In genomic region chr12:53061404-53062010, GRCh38 we compare ENCODE assay signal across 8 cellular contexts. TPM values are rescaled to one million over a fixed set of nuclear protein-coding genes. Genes with fewer than 3 reads are reported as not detected.
DNase-seq lines count a peak whose midpoint lies in the region; ATAC-seq lines count a peak whose summit lies in the region.

No MANE protein-coding gene starts in this region.

- H3K4me3 ChIP-seq in esophagus (ENCODE audit: low read depth in 1 of 2, low read length in 2 of 2), result no peak overlapping the region

- no peaks in the 10 kb centered on the region for H3K9me3 Mint-ChIP-seq in stimulated activated naive B cell treated with anti-CD40 and anti-IgM and Interleukin-4, amounts not matched to agents 10 μg/mL and 1 μg/mL and 100 μg/mL, for 72 hours
- no peaks in the 10 kb centered on the region for H3K9me3 Mint-ChIP-seq in activated CD4-positive, alpha-beta T cell treated with anti-CD3 and anti-CD28 coated beads, Interleukin-2, amount 10 ng/mL, durations not matched to agents 24 days and 14 days

- ATAC-seq in stimulated activated naive B cell treated with anti-CD40 and anti-IgM and Interleukin-4, amounts not matched to agents 10 μg/mL and 1 μg/mL and 100 μg/mL, for 72 hours (replicated peaks), result no peak
- ATAC-seq in GM21737 (IDR thresholded peaks at IDR 0.05; ENCODE audit: unreplicated experiment) (no peak), GM19397 (IDR thresholded peaks at IDR 0.05; ENCODE audit: unreplicated experiment) (no peak), GM19023 (IDR thresholded peaks at IDR 0.05; ENCODE audit: unreplicated experiment) (no peak)

- H3K36me3 ChIP-seq in esophagus (ENCODE audit: control insufficient read depth in 2 of 2, insufficient read depth in 2 of 2, low read length in 1 of 2), result peaks cover 0 to 29% of the 10 kb centered on the region in 2 donors

- H3K27me3 ChIP-seq in esophagus (ENCODE audit: control insufficient read depth in 1 of 2, insufficient read depth in 2 of 2, low read length in 2 of 2), result no peaks in the 10 kb centered on the region

- H3K27ac Mint-ChIP-seq in stimulated activated naive B cell treated with anti-CD40 and anti-IgM and Interleukin-4, amounts not matched to agents 10 μg/mL and 1 μg/mL and 100 μg/mL, for 72 hours, result peak overlapping the region; percentile 16
- H3K27ac Mint-ChIP-seq in activated CD4-positive, alpha-beta T cell treated with anti-CD3 and anti-CD28 coated beads, Interleukin-2, amount 10 ng/mL, durations not matched to agents 24 days and 14 days, result no peak overlapping the region

- no peak overlapping the region for H3K4me3 Mint-ChIP-seq in stimulated activated naive B cell treated with anti-CD40 and anti-IgM and Interleukin-4, amounts not matched to agents 10 μg/mL and 1 μg/mL and 100 μg/mL, for 72 hours
- H3K4me3 Mint-ChIP-seq in activated CD4-positive, alpha-beta T cell treated with anti-CD3 and anti-CD28 coated beads, Interleukin-2, amount 10 ng/mL, durations not matched to agents 24 days and 14 days, result no peak overlapping the region

- H3K4me1 Mint-ChIP-seq in stimulated activated naive B cell treated with anti-CD40 and anti-IgM and Interleukin-4, amounts not matched to agents 10 μg/mL and 1 μg/mL and 100 μg/mL, for 72 hours, result peaks cover 5 to 8% of the 10 kb centered on the region in 2 donors
- H3K4me1 Mint-ChIP-seq in activated CD4-positive, alpha-beta T cell treated with anti-CD3 and anti-CD28 coated beads, Interleukin-2, amount 10 ng/mL, durations not matched to agents 24 days and 14 days, result peaks cover 8% of the 10 kb centered on the region

- H3K4me1 ChIP-seq in esophagus (ENCODE audit: control insufficient read depth in 2 of 2, insufficient read depth in 2 of 2, low read length in 1 of 2), result peaks cover 0 to 19% of the 10 kb centered on the region in 2 donors

- peaks cover 5 to 6% of the 10 kb centered on the region in 2 donors for H3K27me3 Mint-ChIP-seq in stimulated activated naive B cell treated with anti-CD40 and anti-IgM and Interleukin-4, amounts not matched to agents 10 μg/mL and 1 μg/mL and 100 μg/mL, for 72 hours
- no peaks in the 10 kb centered on the region for H3K27me3 Mint-ChIP-seq in activated CD4-positive, alpha-beta T cell treated with anti-CD3 and anti-CD28 coated beads, Interleukin-2, amount 10 ng/mL, durations not matched to agents 24 days and 14 days

- WGBS in esophagus, 2 donors, result 53 to 58% methylated on average over 5 of the region's 5 CpGs

- peak overlapping the region; percentile 5 to 8 for H3K27ac ChIP-seq in esophagus (ENCODE audit: low read depth in 2 of 2, low read length in 1 of 2)

- H3K9me3 ChIP-seq in esophagus (ENCODE audit: control insufficient read depth in 2 of 2, insufficient read depth in 1 of 2, low read depth in 1 of 2, low read length in 1 of 2), result no peaks in the 10 kb centered on the region

- DNase-seq in HT-29 (ENCODE audit: low spot score), result peak; percentile 98
- peak; percentile 92 for DNase-seq in NCI-H774 (lab: John Stamatoyannopoulos, UW)
- DNase-seq in stimulated activated naive B cell treated with anti-CD40 and anti-IgM and Interleukin-4, amounts not matched to agents 10 μg/mL and 1 μg/mL and 100 μg/mL, for 72 hours, result no peak
- no peak for DNase-seq in activated CD4-positive, alpha-beta T cell treated with anti-CD3 and anti-CD28 coated beads, Interleukin-2, amount 10 ng/mL, durations not matched to agents 24 days and 14 days

- intact Hi-C loops in activated CD4-positive, alpha-beta T cell treated with anti-CD3 and anti-CD28 coated beads, Interleukin-2, amount 10 ng/mL, durations not matched to agents 24 days and 14 days (cut with micrococcal nuclease), result no loop called here

- H3K36me3 Mint-ChIP-seq in stimulated activated naive B cell treated with anti-CD40 and anti-IgM and Interleukin-4, amounts not matched to agents 10 μg/mL and 1 μg/mL and 100 μg/mL, for 72 hours, result peaks cover 26 to 28% of the 10 kb centered on the region in 2 donors
- H3K36me3 Mint-ChIP-seq in activated CD4-positive, alpha-beta T cell treated with anti-CD3 and anti-CD28 coated beads, Interleukin-2, amount 10 ng/mL, durations not matched to agents 24 days and 14 days (ENCODE audit: low read depth), result peaks cover 19% of the 10 kb centered on the region

RNA-seq across cellular contexts. Expression of gene TNS2, which starts 11.6 kb away (rescaled TPM):
- total RNA-seq in HT-29 (2014; rRNA removed; shearing (Covaris generic)), result 57.7 and 71.9 TPM in 2 replicates
- 10 to 100 TPM; 32.9 to 48.6 TPM for polyA plus RNA-seq in esophagus
- total RNA-seq in activated CD4-positive, alpha-beta T cell treated with anti-CD3 and anti-CD28 coated beads, Interleukin-2, amount 10 ng/mL, durations not matched to agents 24 days and 14 days, result 1.8 and 2.3 TPM in 2 replicates

RNA-seq across cellular contexts. Expression of gene SPRYD3, which starts 17.7 kb away (rescaled TPM):
- total RNA-seq in HT-29 (2014; rRNA removed; shearing (Covaris generic)), result 27.4 and 29.0 TPM in 2 replicates
- polyA plus RNA-seq in esophagus, result 10 to 100 TPM; 16.1 to 24.1 TPM
- 35.6 TPM in 2 replicates for total RNA-seq in activated CD4-positive, alpha-beta T cell treated with anti-CD3 and anti-CD28 coated beads, Interleukin-2, amount 10 ng/mL, durations not matched to agents 24 days and 14 days

RNA-seq across cellular contexts. Expression of gene IGFBP6, which starts 36.0 kb away (rescaled TPM):
- total RNA-seq in HT-29 (2014; rRNA removed; shearing (Covaris generic)), result 394 and 417 TPM in 2 replicates
- 10 to 100 TPM; 40.8 to 59.1 TPM for polyA plus RNA-seq in esophagus
- total RNA-seq in activated CD4-positive, alpha-beta T cell treated with anti-CD3 and anti-CD28 coated beads, Interleukin-2, amount 10 ng/mL, durations not matched to agents 24 days and 14 days, result not detected in 2 replicates

RNA-seq across cellular contexts. Expression of gene SOAT2, which starts 41.8 kb away (rescaled TPM):
- total RNA-seq in HT-29 (2014; rRNA removed; shearing (Covaris generic)), result 0.15 and 0.23 TPM in 2 replicates
- under 1 TPM; 0.14 to 0.16 TPM for polyA plus RNA-seq in esophagus
- total RNA-seq in activated CD4-positive, alpha-beta T cell treated with anti-CD3 and anti-CD28 coated beads, Interleukin-2, amount 10 ng/mL, durations not matched to agents 24 days and 14 days, result not detected in 2 replicates

RNA-seq across cellular contexts. Expression of gene EIF4B, which starts 55.3 kb away (rescaled TPM):
- total RNA-seq in HT-29 (2014; rRNA removed; shearing (Covaris generic)), result 401 and 417 TPM in 2 replicates
- polyA plus RNA-seq in esophagus, result 100 to 1,000 TPM in 1 of 2 donors, 10 to 100 TPM in 1; 58.8 to 102 TPM
- total RNA-seq in activated CD4-positive, alpha-beta T cell treated with anti-CD3 and anti-CD28 coated beads, Interleukin-2, amount 10 ng/mL, durations not matched to agents 24 days and 14 days, result 500 and 521 TPM in 2 replicates

Comparison
In these comparisons a context has a peak if more than half of its experiments do, and no peak if none do; other contexts are left out.
1. DNase-seq: peak in HT-29 (single experiment) and NCI-H774 (single experiment); none in stimulated activated naive B cell treated with anti-CD40 and anti-IgM and Interleukin-4, amounts not matched to agents 10 μg/mL and 1 μg/mL and 100 μg/mL, for 72 hours (single experiment) and activated CD4-positive, alpha-beta T cell treated with anti-CD3 and anti-CD28 coated beads, Interleukin-2, amount 10 ng/mL, durations not matched to agents 24 days and 14 days (single experiment).
2. RNA of gene TNS2, which starts 11.6 kb away (total RNA-seq): 57.7 to 71.9 TPM in HT-29; 1.8 to 2.3 TPM in activated CD4-positive, alpha-beta T cell treated with anti-CD3 and anti-CD28 coated beads, Interleukin-2, amount 10 ng/mL, durations not matched to agents 24 days and 14 days; every median in the first group is over 10 times any median in the second.
3. RNA of gene IGFBP6, which starts 36.0 kb away (total RNA-seq): 394 to 417 TPM in HT-29; not detected in activated CD4-positive, alpha-beta T cell treated with anti-CD3 and anti-CD28 coated beads, Interleukin-2, amount 10 ng/mL, durations not matched to agents 24 days and 14 days; every median in the first group is over 100 times any median in the second.